28 cellular contexts compared by ENCODE assay signal in the genomic region with DNA sequence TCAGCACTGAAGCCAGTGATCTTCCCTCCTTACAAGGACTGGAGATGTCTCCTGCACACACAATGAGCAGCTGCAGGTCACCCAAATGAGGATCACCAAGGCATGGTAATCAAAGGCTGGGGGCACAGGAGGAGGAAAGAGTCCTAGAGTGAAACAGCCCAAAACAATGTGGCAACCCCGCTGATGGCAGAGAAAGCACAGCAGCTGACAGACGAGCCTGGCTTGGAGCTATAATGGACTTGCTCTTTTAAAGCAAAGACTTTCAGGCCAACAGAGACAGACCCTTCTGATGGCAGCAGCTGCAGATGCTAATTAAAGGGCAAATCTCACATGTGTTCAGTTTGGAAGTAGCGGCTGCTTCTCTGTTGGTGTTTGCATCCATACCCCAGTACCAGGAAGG.
"Had no signal": no experiment of that assay in that cellular context is flagged by ENCODE, and none has a peak within 500 bp of the region (broad histone marks: within the 10 kb centered on the region; RNA-seq: fewer than 3 reads in every experiment).

No MANE protein-coding gene starts in this region.

- H3K4me1 Mint-ChIP-seq: activated CD4-positive, alpha-beta memory T cell treated with anti-CD3 and anti-CD28 coated beads, Interleukin-2, amount 10 ng/mL, durations not matched to agents 7 days and 5 days; activated CD4-positive, alpha-beta T cell treated with anti-CD3 and anti-CD28 coated beads for 36 hours; activated CD4-positive, alpha-beta T cell treated with anti-CD3 and anti-CD28 coated beads, Interleukin-2, amount 10 ng/mL, durations not matched to agents 7 days and 5 days; activated naive CD4-positive, alpha-beta T cell treated with anti-CD3 and anti-CD28 coated beads, Interleukin-2, amount 10 ng/mL, durations not matched to agents 7 days and 5 days; central memory CD8-positive, alpha-beta T cell had no signal

- H3K9me3 ChIP-seq: ascending aorta had no signal

- ATAC-seq: activated CD4-positive, alpha-beta T cell treated with anti-CD3 and anti-CD28 coated beads for 36 hours; activated naive CD4-positive, alpha-beta T cell treated with anti-CD3 and anti-CD28 coated beads, Interleukin-2, amount 50 U/mL, for 72 hours; activated T-cell treated with anti-CD3 and anti-CD28 coated beads, Interleukin-2, amount 50 U/mL, for 72 hours; heart left ventricle had no signal

- H3K36me3 ChIP-seq: ascending aorta, brain microvascular endothelial cell, esophagus muscularis mucosa, heart left ventricle had no signal

- H3K27me3 Mint-ChIP-seq: activated CD4-positive, alpha-beta memory T cell treated with anti-CD3 and anti-CD28 coated beads, Interleukin-2, amount 10 ng/mL, durations not matched to agents 7 days and 5 days; activated CD4-positive, alpha-beta T cell treated with anti-CD3 and anti-CD28 coated beads for 36 hours; activated CD4-positive, alpha-beta T cell treated with anti-CD3 and anti-CD28 coated beads, Interleukin-2, amount 10 ng/mL, durations not matched to agents 7 days and 5 days; activated naive CD4-positive, alpha-beta T cell treated with anti-CD3 and anti-CD28 coated beads, Interleukin-2, amount 10 ng/mL, durations not matched to agents 7 days and 5 days; activated naive CD8-positive, alpha-beta T cell treated with anti-CD3 and anti-CD28 coated beads, Interleukin-2, amount 10 ng/mL, durations not matched to agents 7 days and 5 days; activated T-cell treated with anti-CD3 and anti-CD28 coated beads, Interleukin-2, amount 50 U/mL, for 24 hours; central memory CD8-positive, alpha-beta T cell; dendritic cell treated with granulocyte-macrophage colony-stimulating factor and Interleukin-4, amounts not matched to agents 40 ng/mL and 50 ng/mL, for 4 days had no signal

- H3K27me3 ChIP-seq: ascending aorta, brain microvascular endothelial cell, dorsolateral prefrontal cortex, esophagus muscularis mucosa, heart left ventricle had no signal

- H3K4me3 ChIP-seq: ascending aorta, coronary artery, dorsolateral prefrontal cortex, esophagus muscularis mucosa, heart left ventricle had no signal

- DNase-seq: activated CD4-positive, alpha-beta memory T cell treated with anti-CD3 and anti-CD28 coated beads, Interleukin-2, amount 10 ng/mL, durations not matched to agents 7 days and 5 days; activated CD4-positive, alpha-beta T cell treated with anti-CD3 and anti-CD28 coated beads for 36 hours; activated CD4-positive, alpha-beta T cell treated with anti-CD3 and anti-CD28 coated beads, Interleukin-2, amount 10 ng/mL, durations not matched to agents 7 days and 5 days; activated CD4-positive, alpha-beta T cell treated with anti-CD3 and anti-CD28 coated beads, Interleukin-2, amount 50 U/mL, for 4 hours; activated CD4-positive, CD25-positive, alpha-beta regulatory T cell; activated CD4-positive, CD25-positive, alpha-beta regulatory T cell treated with anti-CD3 and anti-CD28 coated beads, Interleukin-2, amount 50 U/mL, for 72 hours; activated CD8-positive, alpha-beta memory T cell treated with anti-CD3 and anti-CD28 coated beads, Interleukin-2, amount 50 U/mL, for 48 hours; activated gamma-delta T cell; activated naive CD4-positive, alpha-beta T cell; activated naive CD4-positive, alpha-beta T cell treated with anti-CD3 and anti-CD28 coated beads, Interleukin-2, amount 10 ng/mL, durations not matched to agents 7 days and 5 days; activated naive CD8-positive, alpha-beta T cell treated with anti-CD3 and anti-CD28 coated beads, Interleukin-2, amount 10 ng/mL, durations not matched to agents 7 days and 5 days; activated T-cell treated with anti-CD3 and anti-CD28 coated beads for 4 hours; activated T-cell treated with anti-CD3 and anti-CD28 coated beads, Interleukin-2, amount 50 U/mL, for 24 hours; activated T-cell treated with anti-CD3 and anti-CD28 coated beads, Interleukin-2, amount 50 U/mL, for 72 hours; brain microvascular endothelial cell; dorsolateral prefrontal cortex; effector memory CD4-positive, alpha-beta T cell; erythroblast; foreskin melanocyte; heart left ventricle; T-helper 2 cell had no signal

- FAIRE-seq: bronchial epithelial cell had no signal

- H3K27ac ChIP-seq: ascending aorta, brain microvascular endothelial cell, coronary artery, dorsolateral prefrontal cortex, esophagus muscularis mucosa, heart left ventricle had no signal

- H3K9me3 Mint-ChIP-seq: activated CD4-positive, alpha-beta T cell treated with anti-CD3 and anti-CD28 coated beads, Interleukin-2, amount 10 ng/mL, durations not matched to agents 7 days and 5 days had no signal

- H3K4me3 Mint-ChIP-seq: activated CD4-positive, alpha-beta memory T cell treated with anti-CD3 and anti-CD28 coated beads, Interleukin-2, amount 10 ng/mL, durations not matched to agents 7 days and 5 days; activated CD4-positive, alpha-beta T cell treated with anti-CD3 and anti-CD28 coated beads for 36 hours; activated CD4-positive, alpha-beta T cell treated with anti-CD3 and anti-CD28 coated beads, Interleukin-2, amount 10 ng/mL, durations not matched to agents 7 days and 5 days; activated naive CD4-positive, alpha-beta T cell treated with anti-CD3 and anti-CD28 coated beads, Interleukin-2, amount 10 ng/mL, durations not matched to agents 7 days and 5 days; activated naive CD8-positive, alpha-beta T cell treated with anti-CD3 and anti-CD28 coated beads, Interleukin-2, amount 10 ng/mL, durations not matched to agents 7 days and 5 days; activated T-cell treated with anti-CD3 and anti-CD28 coated beads, Interleukin-2, amount 50 U/mL, for 24 hours; activated T-cell treated with anti-CD3 and anti-CD28 coated beads, Interleukin-2, amount 50 U/mL, for 72 hours; central memory CD8-positive, alpha-beta T cell; dendritic cell treated with granulocyte-macrophage colony-stimulating factor and Interleukin-4, amounts not matched to agents 40 ng/mL and 50 ng/mL, for 4 days had no signal

- H3K4me1 ChIP-seq: ascending aorta, esophagus muscularis mucosa had no signal

- H3K27ac Mint-ChIP-seq: activated CD4-positive, alpha-beta memory T cell treated with anti-CD3 and anti-CD28 coated beads, Interleukin-2, amount 10 ng/mL, durations not matched to agents 7 days and 5 days; activated CD4-positive, alpha-beta T cell treated with anti-CD3 and anti-CD28 coated beads for 36 hours; activated CD4-positive, alpha-beta T cell treated with anti-CD3 and anti-CD28 coated beads, Interleukin-2, amount 10 ng/mL, durations not matched to agents 7 days and 5 days; activated naive CD4-positive, alpha-beta T cell treated with anti-CD3 and anti-CD28 coated beads, Interleukin-2, amount 10 ng/mL, durations not matched to agents 7 days and 5 days; activated naive CD8-positive, alpha-beta T cell treated with anti-CD3 and anti-CD28 coated beads, Interleukin-2, amount 10 ng/mL, durations not matched to agents 7 days and 5 days; activated T-cell treated with anti-CD3 and anti-CD28 coated beads, Interleukin-2, amount 50 U/mL, for 24 hours; activated T-cell treated with anti-CD3 and anti-CD28 coated beads, Interleukin-2, amount 50 U/mL, for 72 hours; dendritic cell treated with granulocyte-macrophage colony-stimulating factor and Interleukin-4, amounts not matched to agents 40 ng/mL and 50 ng/mL, for 4 days had no signal
